8 cellular contexts compared by ENCODE assay signal in the genomic region with DNA sequence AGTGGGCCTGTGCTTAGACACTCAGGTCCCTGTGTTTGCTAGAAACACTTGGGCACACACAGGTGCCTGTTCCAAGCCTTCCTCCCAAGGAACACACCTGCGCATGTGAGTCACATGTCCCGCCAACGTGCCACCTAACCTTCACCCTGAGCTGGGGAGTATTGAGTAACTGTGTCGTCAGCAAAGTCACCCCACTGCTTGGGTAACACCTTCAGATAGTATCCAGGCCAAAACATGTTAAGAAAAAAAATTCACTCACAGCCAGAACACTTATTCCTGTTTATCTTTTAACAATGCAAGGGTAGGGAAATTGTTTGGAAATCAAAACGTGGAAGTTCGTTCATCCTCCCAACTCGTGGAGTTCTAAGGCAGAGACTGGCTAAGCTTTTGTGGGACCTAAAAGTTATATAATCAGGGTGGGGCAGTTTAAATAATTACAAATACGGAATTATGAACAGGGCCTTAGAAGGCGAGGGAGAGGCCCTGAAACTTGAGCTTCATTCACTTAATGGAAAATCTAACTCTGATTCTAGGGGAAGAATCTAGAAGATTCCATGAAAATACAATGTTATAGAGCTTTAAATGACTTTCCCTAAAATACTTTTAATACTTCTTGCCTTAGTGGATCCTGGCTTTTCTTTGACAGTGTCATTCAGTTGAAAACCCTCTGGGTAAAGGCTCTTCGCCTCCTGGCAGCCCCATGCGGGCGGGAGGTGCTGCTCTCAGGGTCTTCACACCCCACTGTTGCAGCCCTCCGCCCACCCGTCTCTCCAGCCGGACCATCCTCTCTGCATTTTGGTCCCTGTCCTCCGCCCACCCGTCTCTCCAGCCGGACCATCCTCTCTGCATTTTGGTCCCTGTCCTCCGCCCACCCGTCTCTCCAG. TPM values are rescaled to one million over a fixed set of nuclear protein-coding genes. Genes with fewer than 3 reads are reported as not detected.
DNase-seq lines count a peak whose midpoint lies in the region; ATAC-seq lines count a peak whose summit lies in the region.

No MANE protein-coding gene starts in this region.

- no peaks in the 10 kb centered on the region for H3K9me3 ChIP-seq in mesenchymal stem cell (ENCODE audit: control insufficient read depth, low read length)

- H2BK120ac ChIP-seq in mesenchymal stem cell (ENCODE audit: low read depth, low read length), result no peak overlapping the region

- H3K36me3 Mint-ChIP-seq in stimulated activated naive CD8-positive, alpha-beta T cell treated with anti-CD3 and anti-CD28 coated beads, Interleukin-15, Interleukin-2, amounts not matched to agents 100 ng/mL and 50 ng/mL, for 24 hours (ENCODE audit: low read depth), result no peaks in the 10 kb centered on the region

- no peak overlapping the region for H3K23ac ChIP-seq in mesenchymal stem cell (ENCODE audit: low read length in 2 of 2)

- H2BK5ac ChIP-seq in mesenchymal stem cell (ENCODE audit: low read depth, low read length, poor library complexity, severe bottlenecking), result no peak overlapping the region

- no peak overlapping the region for H3K14ac ChIP-seq in mesenchymal stem cell (ENCODE audit: low read length in 2 of 2)

- no peak overlapping the region for H3K27ac Mint-ChIP-seq in stimulated activated naive CD8-positive, alpha-beta T cell treated with anti-CD3 and anti-CD28 coated beads, Interleukin-15, Interleukin-2, amounts not matched to agents 100 ng/mL and 50 ng/mL, for 24 hours

- H2BK15ac ChIP-seq in mesenchymal stem cell (ENCODE audit: low read depth, poor library complexity, severe bottlenecking), result no peak overlapping the region

- H3K9ac ChIP-seq in mesenchymal stem cell (ENCODE audit: low read length), result no peak overlapping the region

- peak overlapping the region in 1 of 2 experiments; percentile 37 for H2BK12ac ChIP-seq in mesenchymal stem cell (ENCODE audit: low read length in 2 of 2)

- H2AK5ac ChIP-seq in mesenchymal stem cell (ENCODE audit: low read length, severe bottlenecking), result peak overlapping the region; percentile 41

- H3K27me3 Mint-ChIP-seq in stimulated activated naive CD8-positive, alpha-beta T cell treated with anti-CD3 and anti-CD28 coated beads, Interleukin-15, Interleukin-2, amounts not matched to agents 100 ng/mL and 50 ng/mL, for 24 hours, result no peaks in the 10 kb centered on the region

- H3K4me3 ChIP-seq in mesenchymal stem cell (ENCODE audit: insufficient read depth in 1 of 2, low read depth in 1 of 2, low read length in 2 of 2), result no peak overlapping the region

- peaks cover 6% of the 10 kb centered on the region for H3K4me1 ChIP-seq in mesenchymal stem cell (ENCODE audit: control insufficient read depth, insufficient read depth, low read depth, low read length)

- H4K91ac ChIP-seq in mesenchymal stem cell (ENCODE audit: low read length), result no peak overlapping the region

- peaks cover 30% of the 10 kb centered on the region for H3K4me1 Mint-ChIP-seq in stimulated activated naive CD8-positive, alpha-beta T cell treated with anti-CD3 and anti-CD28 coated beads, Interleukin-15, Interleukin-2, amounts not matched to agents 100 ng/mL and 50 ng/mL, for 24 hours (ENCODE audit: low read depth)

- no peak overlapping the region for H2AFZ ChIP-seq in mesenchymal stem cell (ENCODE audit: low read depth, low read length)

- no peak overlapping the region for H4K8ac ChIP-seq in mesenchymal stem cell (ENCODE audit: low read length)

- H3K4ac ChIP-seq in mesenchymal stem cell (ENCODE audit: low read depth in 1 of 2, low read length in 2 of 2), result no peak overlapping the region

- no peak overlapping the region for H3K27ac ChIP-seq in mesenchymal stem cell (ENCODE audit: low read length, poor library complexity, severe bottlenecking)

- peak overlapping the region; percentile 47 for H3K4me3 Mint-ChIP-seq in stimulated activated naive CD8-positive, alpha-beta T cell treated with anti-CD3 and anti-CD28 coated beads, Interleukin-15, Interleukin-2, amounts not matched to agents 100 ng/mL and 50 ng/mL, for 24 hours

- H3K36me3 ChIP-seq in mesenchymal stem cell (ENCODE audit: control insufficient read depth in 1 of 2, insufficient read depth in 2 of 2, low read depth in 1 of 2, low read length in 2 of 2), result peaks cover 0 to under 1% of the 10 kb centered on the region in 2 experiments

- H3K9me3 Mint-ChIP-seq in stimulated activated naive CD8-positive, alpha-beta T cell treated with anti-CD3 and anti-CD28 coated beads, Interleukin-15, Interleukin-2, amounts not matched to agents 100 ng/mL and 50 ng/mL, for 24 hours, result no peaks in the 10 kb centered on the region

- no peaks in the 10 kb centered on the region for H3K79me1 ChIP-seq in mesenchymal stem cell (replicated peaks; ENCODE audit: low read length, poor library complexity, severe bottlenecking)

- intact Hi-C loops in Right ventricle myocardium inferior (cut with DNase I), result loop anchor here (5.0 kb wide), 1 partner anchor 832 kb away; no protein-coding TSS in a partner anchor
- intact Hi-C loops in cardiac septum (cut with DNase I), result no loop called here

- no peak overlapping the region for H3K4me2 ChIP-seq in mesenchymal stem cell (ENCODE audit: low read length, poor library complexity, severe bottlenecking)

- no peaks in the 10 kb centered on the region for H3K27me3 ChIP-seq in mesenchymal stem cell (ENCODE audit: control insufficient read depth in 1 of 2, insufficient read depth in 1 of 2, low read length in 2 of 2)

- peak; percentile 38 for ATAC-seq in Right ventricle myocardium inferior
- no peak for ATAC-seq in HG03139 (IDR thresholded peaks at IDR 0.05; ENCODE audit: unreplicated experiment)
- no peak for ATAC-seq in HG02610 (IDR thresholded peaks at IDR 0.05; ENCODE audit: unreplicated experiment)
- no peak for ATAC-seq in HG02840 (IDR thresholded peaks at IDR 0.05; ENCODE audit: low FRiP score, unreplicated experiment)

- WGBS in mesenchymal stem cell, result 61% methylated on average over 10 of the region's 20 CpGs

- no peak overlapping the region for H3K18ac ChIP-seq in mesenchymal stem cell (ENCODE audit: low read depth in 1 of 2, low read length in 2 of 2)

- no peak for DNase-seq in Right ventricle myocardium inferior (ENCODE audit: missing footprints)
- DNase-seq in cardiac septum (ENCODE audit: low spot score), result no peak
- DNase-seq in central memory CD4-positive, alpha-beta T cell, result peak; percentile 72
- DNase-seq in mesenchymal stem cell, result peak; percentile 32

RNA-seq across cellular contexts. Expression of gene ADIPOR2, which starts 30.3 kb away (rescaled TPM):
- total RNA-seq in Right ventricle myocardium inferior (38.4 TPM), cardiac septum (33.4 TPM)
- 34.4 TPM for polyA plus RNA-seq in mesenchymal stem cell (2013, experiment 1 of 2)
- 34.5 TPM for polyA plus RNA-seq in mesenchymal stem cell (2013, experiment 2 of 2)

RNA-seq across cellular contexts. Expression of gene WNT5B, which starts 31.5 kb away (rescaled TPM):
- total RNA-seq in Right ventricle myocardium inferior (2.9 TPM), cardiac septum (0.43 TPM)
- polyA plus RNA-seq in mesenchymal stem cell (2013, experiment 1 of 2), result 14.1 TPM
- 16.0 TPM for polyA plus RNA-seq in mesenchymal stem cell (2013, experiment 2 of 2)

Comparison
In these comparisons a context has a peak if more than half of its experiments do, and no peak if none do; other contexts are left out.
1. DNase-seq: peak in central memory CD4-positive, alpha-beta T cell (single experiment) and mesenchymal stem cell (single experiment); none in Right ventricle myocardium inferior (single experiment) and cardiac septum (single experiment).